ENCODE assay signal across 1 cellular context in the genomic region with DNA sequence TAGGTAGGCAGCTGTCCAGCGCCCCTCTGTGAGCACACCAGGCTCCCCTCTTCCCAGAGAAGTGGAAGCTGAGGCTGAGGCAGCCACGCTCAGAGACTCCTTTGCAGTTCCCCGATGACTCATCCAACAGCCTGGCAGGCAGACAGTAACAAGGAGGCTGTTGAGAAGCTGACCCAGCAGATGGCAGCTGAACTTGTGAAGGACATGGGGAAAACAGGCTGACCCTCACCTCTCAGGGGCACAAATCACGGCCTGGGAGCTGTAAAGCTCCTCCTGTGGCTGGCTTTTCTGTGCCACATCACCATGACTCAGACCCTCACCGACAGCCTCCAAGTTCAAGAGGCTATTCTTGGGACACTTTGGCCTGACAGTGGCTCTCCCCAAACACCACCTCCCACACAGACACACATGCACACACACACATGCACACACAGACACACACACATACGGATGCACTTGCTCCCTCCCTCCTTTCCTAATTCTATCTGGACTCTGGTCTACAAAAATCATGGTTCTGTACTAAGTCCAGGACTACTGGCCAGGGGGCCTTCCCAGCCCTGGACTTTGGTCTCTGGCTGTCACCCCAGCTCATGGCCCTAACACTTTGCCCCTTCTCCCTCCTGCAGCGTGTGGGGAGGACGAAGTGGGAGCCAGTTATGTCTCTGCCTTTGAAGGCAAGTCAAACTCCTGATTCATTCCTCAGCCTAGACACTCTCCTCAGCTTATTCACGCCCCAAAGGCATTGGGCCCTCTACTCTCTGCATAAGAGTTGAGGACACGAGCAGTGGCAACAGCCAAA.
TF ChIP-seq lines count a peak whose summit lies in the region.

No MANE protein-coding gene starts in this region.

TF ChIP-seq in GM12878, 131 proteins besides CTCF, POLR2A, EP300 and RAD21:
- TF ChIP-seq BACH1 (IDR thresholded peaks at IDR 0.05; ENCODE audit: borderline replicate concordance) (no peak), RCOR1 (conservative IDR thresholded peaks at IDR 0.05; ENCODE audit: low read depth, low read length) (no peak), LARP7 (IDR thresholded peaks at IDR 0.05) (no peak), ZNF384 (IDR thresholded peaks at IDR 0.05; ENCODE audit: borderline replicate concordance, low read depth, low read length) (no peak), BHLHE40 (IDR thresholded peaks at IDR 0.05; ENCODE audit: borderline replicate concordance in 1 of 2, low read depth in 2 of 2, low read length in 1 of 2) (peak in 1 of 2 experiments; percentile 15; a peak in 1 of 4 replicates), EZH2 (IDR thresholded peaks at IDR 0.05; ENCODE audit: borderline replicate concordance, control insufficient read depth, low read depth, low read length) (no peak), NBN (IDR thresholded peaks at IDR 0.05) (0 out of 2 replicates have a peak, but pooled peaks have one; percentile 36), PAX5 (IDR thresholded peaks at IDR 0.05; ENCODE audit: borderline replicate concordance, low read depth, low read length) (no peak), NR2F1 (conservative IDR thresholded peaks at IDR 0.05) (peak; percentile 70; the same call in 1 of the 2 replicates), EED (IDR thresholded peaks at IDR 0.05; ENCODE audit: low read depth) (peak; percentile 32; the same call in 1 of the 2 replicates), IKZF2 (IDR thresholded peaks at IDR 0.05) (peak; percentile 9 to 47; a peak in 1 of 4 replicates), HCFC1 (IDR thresholded peaks at IDR 0.05; ENCODE audit: low read length) (no peak), BMI1 (IDR thresholded peaks at IDR 0.05; ENCODE audit: borderline replicate concordance) (0 out of 2 replicates have a peak, but pooled peaks have one; percentile 18), ETV6 (conservative IDR thresholded peaks at IDR 0.05 in 1 of 2, IDR thresholded peaks at IDR 0.05 in 1 of 2; ENCODE audit: borderline replicate concordance in 1 of 2, low read depth in 1 of 2) (no peak), MYB (IDR thresholded peaks at IDR 0.05; ENCODE audit: borderline replicate concordance, low read depth, low read length) (no peak), IKZF1 (conservative IDR thresholded peaks at IDR 0.05) (peak; percentile 34; the same call in 1 of the 2 replicates), HDGF (IDR thresholded peaks at IDR 0.05) (peak; percentile 66; the same call in 1 of the 2 replicates), POLR2AphosphoS5 (IDR thresholded peaks at IDR 0.05; ENCODE audit: low read length) (0 out of 2 replicates have a peak, but pooled peaks have one; percentile 36), NFYA (IDR thresholded peaks at IDR 0.05; ENCODE audit: borderline replicate concordance, low read depth, low read length) (no peak), GABPA (IDR thresholded peaks at IDR 0.05; ENCODE audit: low read depth) (no peak), NFXL1 (IDR thresholded peaks at IDR 0.05; ENCODE audit: borderline replicate concordance) (no peak), GATAD2B (conservative IDR thresholded peaks at IDR 0.05; ENCODE audit: low read depth) (0 out of 2 replicates have a peak, but pooled peaks have one; percentile 15), MTA2 (IDR thresholded peaks at IDR 0.05; ENCODE audit: low read depth) (no peak)
- TF ChIP-seq, protein P1, sequence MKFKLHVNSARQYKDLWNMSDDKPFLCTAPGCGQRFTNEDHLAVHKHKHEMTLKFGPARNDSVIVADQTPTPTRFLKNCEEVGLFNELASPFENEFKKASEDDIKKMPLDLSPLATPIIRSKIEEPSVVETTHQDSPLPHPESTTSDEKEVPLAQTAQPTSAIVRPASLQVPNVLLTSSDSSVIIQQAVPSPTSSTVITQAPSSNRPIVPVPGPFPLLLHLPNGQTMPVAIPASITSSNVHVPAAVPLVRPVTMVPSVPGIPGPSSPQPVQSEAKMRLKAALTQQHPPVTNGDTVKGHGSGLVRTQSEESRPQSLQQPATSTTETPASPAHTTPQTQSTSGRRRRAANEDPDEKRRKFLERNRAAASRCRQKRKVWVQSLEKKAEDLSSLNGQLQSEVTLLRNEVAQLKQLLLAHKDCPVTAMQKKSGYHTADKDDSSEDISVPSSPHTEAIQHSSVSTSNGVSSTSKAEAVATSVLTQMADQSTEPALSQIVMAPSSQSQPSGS (IDR thresholded peaks at IDR 0.05; ENCODE audit: low read length) = no peak
- TF ChIP-seq, protein P2, sequence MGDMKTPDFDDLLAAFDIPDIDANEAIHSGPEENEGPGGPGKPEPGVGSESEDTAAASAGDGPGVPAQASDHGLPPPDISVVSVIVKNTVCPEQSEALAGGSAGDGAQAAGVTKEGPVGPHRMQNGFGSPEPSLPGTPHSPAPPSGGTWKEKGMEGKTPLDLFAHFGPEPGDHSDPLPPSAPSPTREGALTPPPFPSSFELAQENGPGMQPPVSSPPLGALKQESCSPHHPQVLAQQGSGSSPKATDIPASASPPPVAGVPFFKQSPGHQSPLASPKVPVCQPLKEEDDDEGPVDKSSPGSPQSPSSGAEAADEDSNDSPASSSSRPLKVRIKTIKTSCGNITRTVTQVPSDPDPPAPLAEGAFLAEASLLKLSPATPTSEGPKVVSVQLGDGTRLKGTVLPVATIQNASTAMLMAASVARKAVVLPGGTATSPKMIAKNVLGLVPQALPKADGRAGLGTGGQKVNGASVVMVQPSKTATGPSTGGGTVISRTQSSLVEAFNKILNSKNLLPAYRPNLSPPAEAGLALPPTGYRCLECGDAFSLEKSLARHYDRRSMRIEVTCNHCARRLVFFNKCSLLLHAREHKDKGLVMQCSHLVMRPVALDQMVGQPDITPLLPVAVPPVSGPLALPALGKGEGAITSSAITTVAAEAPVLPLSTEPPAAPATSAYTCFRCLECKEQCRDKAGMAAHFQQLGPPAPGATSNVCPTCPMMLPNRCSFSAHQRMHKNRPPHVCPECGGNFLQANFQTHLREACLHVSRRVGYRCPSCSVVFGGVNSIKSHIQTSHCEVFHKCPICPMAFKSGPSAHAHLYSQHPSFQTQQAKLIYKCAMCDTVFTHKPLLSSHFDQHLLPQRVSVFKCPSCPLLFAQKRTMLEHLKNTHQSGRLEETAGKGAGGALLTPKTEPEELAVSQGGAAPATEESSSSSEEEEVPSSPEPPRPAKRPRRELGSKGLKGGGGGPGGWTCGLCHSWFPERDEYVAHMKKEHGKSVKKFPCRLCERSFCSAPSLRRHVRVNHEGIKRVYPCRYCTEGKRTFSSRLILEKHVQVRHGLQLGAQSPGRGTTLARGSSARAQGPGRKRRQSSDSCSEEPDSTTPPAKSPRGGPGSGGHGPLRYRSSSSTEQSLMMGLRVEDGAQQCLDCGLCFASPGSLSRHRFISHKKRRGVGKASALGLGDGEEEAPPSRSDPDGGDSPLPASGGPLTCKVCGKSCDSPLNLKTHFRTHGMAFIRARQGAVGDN (IDR thresholded peaks at IDR 0.05) = no peak
- TF ChIP-seq, protein P3, sequence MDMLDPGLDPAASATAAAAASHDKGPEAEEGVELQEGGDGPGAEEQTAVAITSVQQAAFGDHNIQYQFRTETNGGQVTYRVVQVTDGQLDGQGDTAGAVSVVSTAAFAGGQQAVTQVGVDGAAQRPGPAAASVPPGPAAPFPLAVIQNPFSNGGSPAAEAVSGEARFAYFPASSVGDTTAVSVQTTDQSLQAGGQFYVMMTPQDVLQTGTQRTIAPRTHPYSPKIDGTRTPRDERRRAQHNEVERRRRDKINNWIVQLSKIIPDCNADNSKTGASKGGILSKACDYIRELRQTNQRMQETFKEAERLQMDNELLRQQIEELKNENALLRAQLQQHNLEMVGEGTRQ (IDR thresholded peaks at IDR 0.05; ENCODE audit: borderline replicate concordance, low read depth, low read length) = no peak
- TF ChIP-seq, protein P4, sequence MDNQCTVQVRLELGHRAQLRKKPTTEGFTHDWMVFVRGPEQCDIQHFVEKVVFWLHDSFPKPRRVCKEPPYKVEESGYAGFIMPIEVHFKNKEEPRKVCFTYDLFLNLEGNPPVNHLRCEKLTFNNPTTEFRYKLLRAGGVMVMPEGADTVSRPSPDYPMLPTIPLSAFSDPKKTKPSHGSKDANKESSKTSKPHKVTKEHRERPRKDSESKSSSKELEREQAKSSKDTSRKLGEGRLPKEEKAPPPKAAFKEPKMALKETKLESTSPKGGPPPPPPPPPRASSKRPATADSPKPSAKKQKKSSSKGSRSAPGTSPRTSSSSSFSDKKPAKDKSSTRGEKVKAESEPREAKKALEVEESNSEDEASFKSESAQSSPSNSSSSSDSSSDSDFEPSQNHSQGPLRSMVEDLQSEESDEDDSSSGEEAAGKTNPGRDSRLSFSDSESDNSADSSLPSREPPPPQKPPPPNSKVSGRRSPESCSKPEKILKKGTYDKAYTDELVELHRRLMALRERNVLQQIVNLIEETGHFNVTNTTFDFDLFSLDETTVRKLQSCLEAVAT (IDR thresholded peaks at IDR 0.05) = 0 out of 2 replicates have a peak, but pooled peaks have one; percentile 36
- TF ChIP-seq, protein P5, sequence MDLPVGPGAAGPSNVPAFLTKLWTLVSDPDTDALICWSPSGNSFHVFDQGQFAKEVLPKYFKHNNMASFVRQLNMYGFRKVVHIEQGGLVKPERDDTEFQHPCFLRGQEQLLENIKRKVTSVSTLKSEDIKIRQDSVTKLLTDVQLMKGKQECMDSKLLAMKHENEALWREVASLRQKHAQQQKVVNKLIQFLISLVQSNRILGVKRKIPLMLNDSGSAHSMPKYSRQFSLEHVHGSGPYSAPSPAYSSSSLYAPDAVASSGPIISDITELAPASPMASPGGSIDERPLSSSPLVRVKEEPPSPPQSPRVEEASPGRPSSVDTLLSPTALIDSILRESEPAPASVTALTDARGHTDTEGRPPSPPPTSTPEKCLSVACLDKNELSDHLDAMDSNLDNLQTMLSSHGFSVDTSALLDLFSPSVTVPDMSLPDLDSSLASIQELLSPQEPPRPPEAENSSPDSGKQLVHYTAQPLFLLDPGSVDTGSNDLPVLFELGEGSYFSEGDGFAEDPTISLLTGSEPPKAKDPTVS (IDR thresholded peaks at IDR 0.05; ENCODE audit: low read depth, low read length) = no peak
- TF ChIP-seq, protein P6, sequence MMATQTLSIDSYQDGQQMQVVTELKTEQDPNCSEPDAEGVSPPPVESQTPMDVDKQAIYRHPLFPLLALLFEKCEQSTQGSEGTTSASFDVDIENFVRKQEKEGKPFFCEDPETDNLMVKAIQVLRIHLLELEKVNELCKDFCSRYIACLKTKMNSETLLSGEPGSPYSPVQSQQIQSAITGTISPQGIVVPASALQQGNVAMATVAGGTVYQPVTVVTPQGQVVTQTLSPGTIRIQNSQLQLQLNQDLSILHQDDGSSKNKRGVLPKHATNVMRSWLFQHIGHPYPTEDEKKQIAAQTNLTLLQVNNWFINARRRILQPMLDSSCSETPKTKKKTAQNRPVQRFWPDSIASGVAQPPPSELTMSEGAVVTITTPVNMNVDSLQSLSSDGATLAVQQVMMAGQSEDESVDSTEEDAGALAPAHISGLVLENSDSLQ (IDR thresholded peaks at IDR 0.05) = no peak
- TF ChIP-seq, protein P7, sequence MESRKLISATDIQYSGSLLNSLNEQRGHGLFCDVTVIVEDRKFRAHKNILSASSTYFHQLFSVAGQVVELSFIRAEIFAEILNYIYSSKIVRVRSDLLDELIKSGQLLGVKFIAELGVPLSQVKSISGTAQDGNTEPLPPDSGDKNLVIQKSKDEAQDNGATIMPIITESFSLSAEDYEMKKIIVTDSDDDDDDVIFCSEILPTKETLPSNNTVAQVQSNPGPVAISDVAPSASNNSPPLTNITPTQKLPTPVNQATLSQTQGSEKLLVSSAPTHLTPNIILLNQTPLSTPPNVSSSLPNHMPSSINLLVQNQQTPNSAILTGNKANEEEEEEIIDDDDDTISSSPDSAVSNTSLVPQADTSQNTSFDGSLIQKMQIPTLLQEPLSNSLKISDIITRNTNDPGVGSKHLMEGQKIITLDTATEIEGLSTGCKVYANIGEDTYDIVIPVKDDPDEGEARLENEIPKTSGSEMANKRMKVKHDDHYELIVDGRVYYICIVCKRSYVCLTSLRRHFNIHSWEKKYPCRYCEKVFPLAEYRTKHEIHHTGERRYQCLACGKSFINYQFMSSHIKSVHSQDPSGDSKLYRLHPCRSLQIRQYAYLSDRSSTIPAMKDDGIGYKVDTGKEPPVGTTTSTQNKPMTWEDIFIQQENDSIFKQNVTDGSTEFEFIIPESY (IDR thresholded peaks at IDR 0.05) = no peak
